In the genomic region with DNA sequence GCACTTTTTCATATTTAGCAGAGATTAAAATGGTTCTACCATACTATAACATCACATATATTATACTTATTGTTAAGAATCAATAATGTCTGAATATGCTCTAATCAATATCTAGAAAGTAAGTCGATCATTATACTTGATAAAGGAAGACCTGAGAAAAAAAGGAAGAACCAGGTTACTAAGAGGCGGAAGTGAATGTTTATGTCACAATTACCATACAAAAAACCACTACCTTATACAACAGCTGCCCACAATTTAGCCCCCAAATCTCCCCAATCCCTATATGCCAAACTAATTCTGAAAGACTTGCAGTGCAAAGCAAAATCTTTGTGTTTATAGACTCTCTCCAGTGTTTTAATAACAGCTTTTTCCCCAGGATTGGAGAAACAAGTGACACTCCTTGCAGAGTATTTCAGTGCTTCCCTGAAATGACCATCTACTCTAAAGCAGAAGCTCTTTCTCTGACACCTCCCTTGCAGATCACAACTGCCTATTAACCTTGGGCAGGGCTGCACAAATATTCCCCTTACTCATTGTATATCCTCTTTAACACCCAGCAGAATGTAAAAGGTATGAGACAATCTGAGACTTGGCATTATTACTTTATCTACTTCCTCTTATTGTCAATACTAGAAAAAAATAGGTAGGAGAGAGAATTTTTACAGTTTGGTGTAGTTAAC, we compare ENCODE assay signal across 18 cellular contexts. TPM values are rescaled to one million over a fixed set of nuclear protein-coding genes. Genes with fewer than 3 reads are reported as not detected.
A peak's percentile ranks its signal among the peaks of the same experiment; 100 is the strongest.
DNase-seq lines count a peak whose midpoint lies in the region; ATAC-seq, FAIRE-seq and TF ChIP-seq lines count a peak whose summit lies in the region.
"Had no signal": no experiment of that assay in that cellular context is flagged by ENCODE, and none has a peak within 500 bp of the region (broad histone marks: within the 10 kb centered on the region; RNA-seq: fewer than 3 reads in every experiment).

No MANE protein-coding gene starts in this region.

- H3K27ac ChIP-seq in neuronal stem cell (replicated peaks; ENCODE audit: low read length) (no peak overlapping the region), breast epithelium (no peak overlapping the region)
- H3K27ac ChIP-seq: BLaER1, gastrocnemius medialis, ovary, uterus had no signal

- TF ChIP-seq POLR2A in GM12891 (IDR thresholded peaks at IDR 0.05; ENCODE audit: low read depth, low read length) (no peak), breast epithelium (IDR thresholded peaks at IDR 0.05) (no peak)

- no peak for TF ChIP-seq CTCF in breast epithelium (IDR thresholded peaks at IDR 0.05)

- H3K36me3 Mint-ChIP-seq in central memory CD8-positive, alpha-beta T cell (ENCODE audit: insufficient read depth) = no peaks in the 10 kb centered on the region

- WGBS in neuronal stem cell (ENCODE audit: extremely low coverage in 2 of 2, insufficient read length in 2 of 2, insufficient replicate concordance in 1 of 2), 2 donors = no CpG with 5 or more reads among the region's 2 CpGs

- H2BK12ac ChIP-seq in neuronal stem cell (ENCODE audit: low read length) = no peak overlapping the region

- no peaks in the 10 kb centered on the region for H3K27me3 ChIP-seq in neuronal stem cell (ENCODE audit: control insufficient read depth in 3 of 3, insufficient read depth in 3 of 3, low read depth in 1 of 3, low read length in 3 of 3)
- H3K27me3 ChIP-seq in breast epithelium = no peaks in the 10 kb centered on the region
- H3K27me3 ChIP-seq: BLaER1, gastrocnemius medialis, ovary, uterus had no signal

- H3K36me3 ChIP-seq in neuronal stem cell (replicated peaks in 1 of 2; ENCODE audit: control insufficient read depth in 2 of 2, insufficient read depth in 2 of 2, low read length in 2 of 2) (no peaks in the 10 kb centered on the region), breast epithelium (no peaks in the 10 kb centered on the region)
- H3K36me3 ChIP-seq: BLaER1, gastrocnemius medialis, ovary, uterus had no signal

- no peak overlapping the region for H2BK5ac ChIP-seq in neuronal stem cell (ENCODE audit: low read length)

- intact Hi-C loops in breast epithelium (cut with DNase I; ENCODE audit: low total_unique reads) = no loop called here

- H3K23ac ChIP-seq in neuronal stem cell (ENCODE audit: low read depth, low read length, poor library complexity) = no peak overlapping the region

- no peak overlapping the region for H2BK120ac ChIP-seq in neuronal stem cell (ENCODE audit: low read depth, low read length)

- H4K8ac ChIP-seq in neuronal stem cell (ENCODE audit: low read depth, low read length) = no peak overlapping the region

- H4K91ac ChIP-seq in neuronal stem cell (ENCODE audit: low read depth, low read length, poor library complexity) = no peak overlapping the region

- H2BK15ac ChIP-seq in neuronal stem cell (ENCODE audit: low read length) = no peak overlapping the region

- peak overlapping the region; percentile 52 for H2AFZ ChIP-seq in neuronal stem cell (ENCODE audit: low read length)

- H2AK5ac ChIP-seq in neuronal stem cell (ENCODE audit: low read depth, low read length) = no peak overlapping the region

- peak; percentile 24 for ATAC-seq in central memory CD8-positive, alpha-beta T cell (replicated peaks; ENCODE audit: extremely low read depth, poor library complexity, severe bottlenecking)
- ATAC-seq in HG03521 (IDR thresholded peaks at IDR 0.05; ENCODE audit: unreplicated experiment) = no peak
- ATAC-seq in HG03108 (IDR thresholded peaks at IDR 0.05; ENCODE audit: unreplicated experiment) = no peak
- ATAC-seq: activated T-cell treated with anti-CD3 and anti-CD28 coated beads, Interleukin-2, amount 50 U/mL, for 4 hours; gastrocnemius medialis had no signal

- H3K9ac ChIP-seq in neuronal stem cell (ENCODE audit: low read depth, low read length, poor library complexity) = no peak overlapping the region
- H3K9ac ChIP-seq: BLaER1 had no signal

- H3K4ac ChIP-seq in neuronal stem cell (ENCODE audit: low read length) = no peak overlapping the region

- no peak for DNase-seq in GM12891 (ENCODE audit: insufficient read length, low spot score)
- peak; percentile 84 for DNase-seq in NOMO-1 treated with DMSO at 0.1 percent for 48 hours (lab: John Stamatoyannopoulos, UW; ENCODE audit: unreplicated experiment)
- DNase-seq in central memory CD8-positive, alpha-beta T cell (ENCODE audit: low spot score in 2 of 2) = no peak
- DNase-seq in neuronal stem cell (ENCODE audit: low spot score) = no peak
- no peak for DNase-seq in T-helper 9 cell
- DNase-seq in breast epithelium (ENCODE audit: low spot score in 2 of 2) = no peak
- DNase-seq: activated CD4-positive, alpha-beta T cell treated with anti-CD3 and anti-CD28 coated beads, Interleukin-2, amount 10 ng/mL, durations not matched to agents 7 days and 5 days; activated T-cell treated with anti-CD3 and anti-CD28 coated beads, Interleukin-2, amount 50 U/mL, for 4 hours; cerebellar nuclear complex; gastrocnemius medialis; mesendoderm; NCI-H510A treated with DMSO at 0.1 percent for 48 hours; ovary; stimulated activated naive CD4-positive, alpha-beta T cell; uterus had no signal

- H3K18ac ChIP-seq in neuronal stem cell (ENCODE audit: low read length) = no peak overlapping the region

- H3K4me3 ChIP-seq in neuronal stem cell (ENCODE audit: low read length in 2 of 2) (no peak overlapping the region), breast epithelium (no peak overlapping the region)
- H3K4me3 ChIP-seq: BLaER1, gastrocnemius medialis, ovary, uterus had no signal

- peak; percentile 45 for FAIRE-seq in GM12891 (lab: Jason Lieb, UNC)

- H3K9me3 Mint-ChIP-seq in central memory CD8-positive, alpha-beta T cell = no peaks in the 10 kb centered on the region
- H3K9me3 Mint-ChIP-seq: activated CD4-positive, alpha-beta T cell treated with anti-CD3 and anti-CD28 coated beads, Interleukin-2, amount 10 ng/mL, durations not matched to agents 7 days and 5 days; activated T-cell treated with anti-CD3 and anti-CD28 coated beads, Interleukin-2, amount 50 U/mL, for 4 hours had no signal

- H3K4me2 ChIP-seq in neuronal stem cell (ENCODE audit: insufficient read depth, low read length, poor library complexity, severe bottlenecking) = no peak overlapping the region
- H3K4me2 ChIP-seq: BLaER1 had no signal

- H3K4me1 Mint-ChIP-seq in central memory CD8-positive, alpha-beta T cell = peaks cover 6% of the 10 kb centered on the region

- H3K9me3 ChIP-seq in neuronal stem cell (replicated peaks in 1 of 2; ENCODE audit: control insufficient read depth in 2 of 2, insufficient read depth in 1 of 2, low read depth in 1 of 2, low read length in 2 of 2) (no peaks in the 10 kb centered on the region), breast epithelium (no peaks in the 10 kb centered on the region)
- H3K9me3 ChIP-seq: BLaER1, gastrocnemius medialis, ovary, uterus had no signal

- H3K14ac ChIP-seq in neuronal stem cell (ENCODE audit: low read length) = no peak overlapping the region

- no peak overlapping the region for H3K4me3 Mint-ChIP-seq in central memory CD8-positive, alpha-beta T cell
- H3K4me3 Mint-ChIP-seq: activated CD4-positive, alpha-beta T cell treated with anti-CD3 and anti-CD28 coated beads, Interleukin-2, amount 10 ng/mL, durations not matched to agents 7 days and 5 days; activated T-cell treated with anti-CD3 and anti-CD28 coated beads, Interleukin-2, amount 50 U/mL, for 4 hours had no signal

- no peaks in the 10 kb centered on the region for H3K27me3 Mint-ChIP-seq in central memory CD8-positive, alpha-beta T cell
- H3K27me3 Mint-ChIP-seq: activated CD4-positive, alpha-beta T cell treated with anti-CD3 and anti-CD28 coated beads, Interleukin-2, amount 10 ng/mL, durations not matched to agents 7 days and 5 days had no signal

- H3K4me1 ChIP-seq in neuronal stem cell (ENCODE audit: control insufficient read depth in 2 of 2, insufficient read depth in 1 of 2, low read depth in 1 of 2, low read length in 2 of 2) (no peaks in the 10 kb centered on the region), breast epithelium (no peaks in the 10 kb centered on the region)
- H3K4me1 ChIP-seq: gastrocnemius medialis, uterus had no signal

- H3K79me1 ChIP-seq in neuronal stem cell (ENCODE audit: low read depth, low read length) = no peaks in the 10 kb centered on the region

- no peak overlapping the region for H3K27ac Mint-ChIP-seq in central memory CD8-positive, alpha-beta T cell (ENCODE audit: low read depth)
- H3K27ac Mint-ChIP-seq: activated CD4-positive, alpha-beta T cell treated with anti-CD3 and anti-CD28 coated beads, Interleukin-2, amount 10 ng/mL, durations not matched to agents 7 days and 5 days had no signal

TF ChIP-seq in GM12891, 5 proteins besides CTCF, POLR2A, EP300 and RAD21:
- TF ChIP-seq SPI1 (IDR thresholded peaks at IDR 0.05; ENCODE audit: low read depth, low read length) (no peak), POLR2AphosphoS5 (IDR thresholded peaks at IDR 0.05; ENCODE audit: low read depth, low read length) (no peak), POU2F2 (IDR thresholded peaks at IDR 0.05; ENCODE audit: low read depth, low read length) (no peak)

RNA-seq across cellular contexts. Expression of a gene that starts 12.7 kb away (rescaled TPM):
- polyA plus RNA-seq in GM12891 (2012; ENCODE audit: low read depth, missing spikeins) = 25.8 TPM
- 103 TPM for polyA plus RNA-seq in neuronal stem cell (2013, experiment 1 of 2)
- 104 TPM for polyA plus RNA-seq in neuronal stem cell (2013, experiment 2 of 2)
- total RNA-seq in breast epithelium = 10 to 100 TPM; 28.2 to 47.9 (median 45.8) TPM
